Comparison of ENCODE assay signal across 8 cellular contexts in the genomic region with DNA sequence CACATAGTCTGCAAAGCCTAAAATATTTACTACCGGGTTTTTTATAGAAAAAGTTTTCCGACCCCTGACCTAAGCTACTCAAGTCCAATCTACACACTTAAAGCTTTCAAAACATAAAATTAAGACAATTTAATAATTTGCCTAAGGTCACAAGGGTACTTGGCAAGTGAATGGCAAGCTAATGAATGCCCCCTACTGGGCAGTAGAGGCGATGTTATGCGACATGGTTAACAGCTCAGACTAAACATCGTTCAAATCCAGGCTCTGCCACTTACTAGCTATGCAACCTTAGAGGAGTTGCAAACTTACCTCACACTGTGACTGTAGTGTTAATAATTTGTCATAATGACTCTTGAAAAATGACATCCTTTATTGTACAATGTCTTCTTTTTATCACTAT.
DNase-seq lines count a peak whose midpoint lies in the region; ATAC-seq and TF ChIP-seq lines count a peak whose summit lies in the region.

No MANE protein-coding gene starts in this region.

- H4K20me1 ChIP-seq in Karpas-422 (ENCODE audit: insufficient read depth, low read depth, low read length), result no peaks in the 10 kb centered on the region

- no peak for TF ChIP-seq EP300 in stomach (IDR thresholded peaks at IDR 0.05)

- peaks cover 0 to 6% of the 10 kb centered on the region in 2 donors for H3K27me3 Mint-ChIP-seq in effector memory CD8-positive, alpha-beta T cell
- H3K27me3 Mint-ChIP-seq in CD8-positive, alpha-beta memory T cell, result no peaks in the 10 kb centered on the region

- no peaks in the 10 kb centered on the region for H3K36me3 ChIP-seq in GM06990 (ENCODE audit: control insufficient read depth, insufficient read depth, low read length)
- no peaks in the 10 kb centered on the region for H3K36me3 ChIP-seq in Karpas-422 (ENCODE audit: insufficient read depth, low read length)
- H3K36me3 ChIP-seq in stomach, result no peaks in the 10 kb centered on the region
- no peaks in the 10 kb centered on the region for H3K36me3 ChIP-seq in CD8-positive, alpha-beta memory T cell (ENCODE audit: insufficient read depth, low read length)

- H3K9me3 ChIP-seq in Karpas-422 (ENCODE audit: low read length) (no peaks in the 10 kb centered on the region), stomach (no peaks in the 10 kb centered on the region)
- no peaks in the 10 kb centered on the region for H3K9me3 ChIP-seq in CD8-positive, alpha-beta memory T cell (ENCODE audit: low read length)

- TF ChIP-seq POLR2A in stomach (IDR thresholded peaks at IDR 0.05), result no peak

- H3K4me1 ChIP-seq in Karpas-422 (ENCODE audit: low read length) (no peaks in the 10 kb centered on the region), foreskin keratinocyte (no peaks in the 10 kb centered on the region), stomach (no peaks in the 10 kb centered on the region)
- H3K4me1 ChIP-seq in CD8-positive, alpha-beta memory T cell (ENCODE audit: insufficient read depth, low read length), result no peaks in the 10 kb centered on the region

- TF ChIP-seq CTCF in GM06990 (IDR thresholded peaks at IDR 0.05; ENCODE audit: insufficient read depth, low read length, poor library complexity, severe bottlenecking) (peak; percentile 69), foreskin keratinocyte (conservative IDR thresholded peaks at IDR 0.05) (peak; percentile 75), stomach (IDR thresholded peaks at IDR 0.05) (peak in 3 of 7 experiments; percentile 22 to 36 (median 36))

- no peaks in the 10 kb centered on the region for H3K9me2 ChIP-seq in Karpas-422 (replicated peaks; ENCODE audit: insufficient read depth, low read length)

- no peak overlapping the region for H3K4me2 ChIP-seq in Karpas-422 (ENCODE audit: low read depth, low read length, poor library complexity, severe bottlenecking)

- intact Hi-C loops in stomach (cut with DNase I; ENCODE audit: low total_unique reads), result no loop called here

- no peaks in the 10 kb centered on the region for H3K79me2 ChIP-seq in Karpas-422 (ENCODE audit: low read length)

- H3K4me3 Mint-ChIP-seq in effector memory CD8-positive, alpha-beta T cell, result no peak overlapping the region
- no peak overlapping the region for H3K4me3 Mint-ChIP-seq in CD8-positive, alpha-beta memory T cell

- CTCF ChIA-PET in CD8-positive, alpha-beta memory T cell (lab: Charles Lee), result interaction anchor here (1.4 kb wide), 1 partner anchor 9 kb away, joined by 3 read pairs; no protein-coding TSS in a partner anchor

- H3K4me3 ChIP-seq in GM06990 (replicated peaks; ENCODE audit: low read depth, low read length) (no peak overlapping the region), Karpas-422 (ENCODE audit: low read length) (no peak overlapping the region), stomach (no peak overlapping the region)
- H3K4me3 ChIP-seq in CD8-positive, alpha-beta memory T cell (ENCODE audit: low read length), result no peak overlapping the region

- H3K36me3 Mint-ChIP-seq in effector memory CD8-positive, alpha-beta T cell (ENCODE audit: insufficient read depth), result no peaks in the 10 kb centered on the region
- no peaks in the 10 kb centered on the region for H3K36me3 Mint-ChIP-seq in CD8-positive, alpha-beta memory T cell

- WGBS in stomach, 5 donors, result 36 to 51% (median 42%) methylated on average over 5 of the region's 5 CpGs

- DNase-seq in GM06990 (ENCODE audit: extremely low read depth, insufficient read length) (no peak), Karpas-422 (peak; percentile 82), SHP77 treated with DMSO at 0.1 percent for 48 hours (lab: John Stamatoyannopoulos, UW) (peak; percentile 19), foreskin keratinocyte (peak in 1 of 2 donors; percentile 34), stomach (peak; percentile 30)
- no peak for DNase-seq in effector memory CD8-positive, alpha-beta T cell
- no peak for DNase-seq in CD8-positive, alpha-beta memory T cell

- no peak overlapping the region for H3K27ac ChIP-seq in Karpas-422 (ENCODE audit: low read length)
- H3K27ac ChIP-seq in foreskin keratinocyte, result no peak overlapping the region
- H3K27ac ChIP-seq in stomach, result no peak overlapping the region
- H3K27ac ChIP-seq in CD8-positive, alpha-beta memory T cell (ENCODE audit: low read depth, low read length), result no peak overlapping the region

- POLR2A ChIA-PET in CD8-positive, alpha-beta memory T cell (lab: Charles Lee), result no interaction called here

- no peak overlapping the region for H3K9ac ChIP-seq in Karpas-422 (ENCODE audit: low read length)

- H3K27ac Mint-ChIP-seq in effector memory CD8-positive, alpha-beta T cell, result no peak overlapping the region
- no peak overlapping the region for H3K27ac Mint-ChIP-seq in CD8-positive, alpha-beta memory T cell

- no peak overlapping the region for H2AFZ ChIP-seq in Karpas-422 (ENCODE audit: low read length)

- ATAC-seq in foreskin keratinocyte (peak; percentile 68), HG02884 (IDR thresholded peaks at IDR 0.05; ENCODE audit: unreplicated experiment) (no peak)
- no peak for ATAC-seq in effector memory CD8-positive, alpha-beta T cell (replicated peaks)

- H3K27me3 ChIP-seq in GM06990 (replicated peaks; ENCODE audit: control insufficient read depth, insufficient read depth, low read length), result no peaks in the 10 kb centered on the region
- H3K27me3 ChIP-seq in Karpas-422 (ENCODE audit: low read length), result no peaks in the 10 kb centered on the region
- H3K27me3 ChIP-seq in foreskin keratinocyte, result peaks cover 6% of the 10 kb centered on the region
- no peaks in the 10 kb centered on the region for H3K27me3 ChIP-seq in stomach
- H3K27me3 ChIP-seq in CD8-positive, alpha-beta memory T cell (ENCODE audit: insufficient read depth, low read length, poor library complexity, severe bottlenecking), result no peaks in the 10 kb centered on the region

- H3K9me3 Mint-ChIP-seq in effector memory CD8-positive, alpha-beta T cell, result peaks cover 0 to 2% of the 10 kb centered on the region in 2 donors
- peaks cover 0 to 2% (median 0%) of the 10 kb centered on the region in 5 donors for H3K9me3 Mint-ChIP-seq in CD8-positive, alpha-beta memory T cell

- H3K4me1 Mint-ChIP-seq in effector memory CD8-positive, alpha-beta T cell (ENCODE audit: low read depth in 2 of 2), result no peaks in the 10 kb centered on the region
- H3K4me1 Mint-ChIP-seq in CD8-positive, alpha-beta memory T cell, result no peaks in the 10 kb centered on the region

Comparison
In these comparisons a context has a peak if more than half of its experiments do, and no peak if none do; other contexts are left out.
1. DNase-seq: peak in Karpas-422 (single experiment), SHP77 treated with DMSO at 0.1 percent for 48 hours (single experiment) and stomach (single experiment); none in GM06990 (single experiment), effector memory CD8-positive, alpha-beta T cell (0 of 3) and CD8-positive, alpha-beta memory T cell (0 of 5).